ENCODE assay signal across 1 cellular context in genomic region chr4:42357325-42357724, GRCh38.
TF ChIP-seq lines count a peak whose summit lies in the region.

No MANE protein-coding gene starts in this region.

TF ChIP-seq in GM12878, 131 proteins besides CTCF, POLR2A, EP300 and RAD21 (continued from another document):
- TF ChIP-seq IRF5 (IDR thresholded peaks at IDR 0.05; ENCODE audit: borderline replicate concordance) (no peak), NFIC (IDR thresholded peaks at IDR 0.05; ENCODE audit: low read depth, low read length) (peak; percentile 21; the same call in 1 of the 2 replicates), IKZF2 (IDR thresholded peaks at IDR 0.05) (peak; percentile 52 to 57), ZNF687 (IDR thresholded peaks at IDR 0.05) (no peak), ETV6 (conservative IDR thresholded peaks at IDR 0.05 in 1 of 2, IDR thresholded peaks at IDR 0.05 in 1 of 2; ENCODE audit: borderline replicate concordance in 1 of 2, low read depth in 1 of 2) (no peak), SMC3 (IDR thresholded peaks at IDR 0.05; ENCODE audit: borderline replicate concordance, low read length) (no peak), CHD1 (IDR thresholded peaks at IDR 0.05; ENCODE audit: low read depth, low read length) (no peak), RUNX3 (IDR thresholded peaks at IDR 0.05; ENCODE audit: low read length) (peak; percentile 93), GATAD2B (conservative IDR thresholded peaks at IDR 0.05; ENCODE audit: low read depth) (no peak), TAF1 (IDR thresholded peaks at IDR 0.05; ENCODE audit: borderline replicate concordance, low read depth, low read length) (no peak)
